Comparison of ENCODE assay signal across 8 cellular contexts in the genomic region with DNA sequence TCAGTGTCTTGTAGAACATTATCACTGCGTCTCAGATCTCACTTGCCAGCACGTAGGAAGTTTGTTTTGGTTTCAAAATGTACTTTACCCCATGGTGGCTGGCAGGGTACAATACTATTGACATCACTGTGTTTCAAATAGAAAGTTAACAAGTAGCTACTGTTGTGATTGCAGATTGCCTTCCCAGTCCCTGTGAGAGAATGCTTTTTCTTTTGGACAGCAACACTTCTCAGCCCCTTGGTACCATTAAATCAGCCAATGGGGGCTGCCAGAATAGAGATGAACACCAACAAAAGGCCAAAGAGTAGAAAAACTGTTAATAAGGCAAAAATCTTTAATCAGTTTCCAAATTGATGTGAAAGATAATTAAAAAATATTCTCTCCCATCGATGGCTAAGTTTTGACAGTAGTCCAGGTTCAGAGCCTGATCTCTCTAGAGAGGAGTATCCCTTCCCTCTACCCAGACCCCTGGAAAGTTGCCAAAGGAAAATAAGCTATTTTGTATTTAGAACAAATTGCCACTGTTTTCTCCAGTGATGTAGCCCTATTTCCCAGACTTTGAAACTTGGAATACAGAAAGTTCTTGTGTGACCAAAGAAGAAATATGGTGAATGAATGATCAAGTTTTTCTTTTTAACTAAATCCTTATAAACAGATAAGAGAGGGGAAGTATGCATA. TPM values are rescaled to one million over a fixed set of nuclear protein-coding genes. Genes with fewer than 3 reads are reported as not detected.
A peak's percentile ranks its signal among the peaks of the same experiment; 100 is the strongest.
DNase-seq lines count a peak whose midpoint lies in the region; ATAC-seq and TF ChIP-seq lines count a peak whose summit lies in the region.

No MANE protein-coding gene starts in this region.

- ATAC-seq in activated CD8-positive, alpha-beta T cell treated with anti-CD3 and anti-CD28 coated beads, Interleukin-2, amount 10 ng/mL, durations not matched to agents 7 days and 5 days = peak; percentile 32
- ATAC-seq in heart left ventricle (peak; percentile 86 to 91 (median 90)), GM19035 (IDR thresholded peaks at IDR 0.05; ENCODE audit: unreplicated experiment) (no peak)

- H3K27me3 Mint-ChIP-seq in CD8-positive, alpha-beta memory T cell = peaks cover 0 to 1% of the 10 kb centered on the region in 2 donors
- H3K27me3 Mint-ChIP-seq in activated CD8-positive, alpha-beta T cell treated with anti-CD3 and anti-CD28 coated beads, Interleukin-2, amount 10 ng/mL, durations not matched to agents 7 days and 5 days (ENCODE audit: low read depth) = peaks cover 9% of the 10 kb centered on the region

- CTCF ChIA-PET in CD8-positive, alpha-beta memory T cell (lab: Charles Lee) = interaction anchor here (1.1 to 2.0 kb wide), 4 partner anchors 9 to 14 kb away, joined by 3 to 8 read pairs (median 4); no protein-coding TSS in a partner anchor
- CTCF ChIA-PET in HEK293 (lab: Yijun Ruan, JAX) = interaction anchor here (1.3 to 2.8 kb wide), 2 partner anchors 9 to 132 kb away, joined by 7 to 22 read pairs; no protein-coding TSS in a partner anchor
- CTCF ChIA-PET in activated CD8-positive, alpha-beta T cell treated with anti-CD3 and anti-CD28 coated beads, Interleukin-2, amount 10 ng/mL, durations not matched to agents 7 days and 5 days (lab: Charles Lee) = interaction anchor here (0.6 to 4.2 kb wide), 7 partner anchors 9 to 277 kb away, joined by 3 to 20 read pairs (median 4); no protein-coding TSS in a partner anchor

- H3K4me3 Mint-ChIP-seq in CD8-positive, alpha-beta memory T cell = peak overlapping the region; percentile 70 to 88 (median 79)
- peak overlapping the region; percentile 2 for H3K4me3 Mint-ChIP-seq in activated CD8-positive, alpha-beta T cell treated with anti-CD3 and anti-CD28 coated beads, Interleukin-2, amount 10 ng/mL, durations not matched to agents 7 days and 5 days

- H3K4me3 ChIP-seq in CD8-positive, alpha-beta memory T cell (ENCODE audit: low read length) = peak overlapping the region; percentile 13
- no peak overlapping the region for H3K4me3 ChIP-seq in HEK293 (ENCODE audit: low read depth, low read length)
- H3K4me3 ChIP-seq in heart left ventricle = peak overlapping the region in 11 of 12 donors; percentile 1 to 52 (median 36)
- peak overlapping the region; percentile 53 to 71 (median 68) for H3K4me3 ChIP-seq in skeletal muscle tissue (ENCODE audit: low read length in 3 of 3)

- H3K4me1 Mint-ChIP-seq in CD8-positive, alpha-beta memory T cell = peaks cover 37 to 59% (median 44%) of the 10 kb centered on the region in 3 donors
- H3K4me1 Mint-ChIP-seq in activated CD8-positive, alpha-beta T cell treated with anti-CD3 and anti-CD28 coated beads, Interleukin-2, amount 10 ng/mL, durations not matched to agents 7 days and 5 days (ENCODE audit: low read depth) = peaks cover 25% of the 10 kb centered on the region

- peaks cover 26% of the 10 kb centered on the region for H3K4me1 ChIP-seq in CD8-positive, alpha-beta memory T cell (ENCODE audit: insufficient read depth, low read length)
- H3K4me1 ChIP-seq in HEK293 (ENCODE audit: control insufficient read depth, insufficient read depth, low read length) (peaks cover 35% of the 10 kb centered on the region), heart left ventricle (peaks cover 5 to 90% (median 60%) of the 10 kb centered on the region in 12 donors), skeletal muscle tissue (ENCODE audit: control insufficient read depth in 3 of 3, insufficient read depth in 3 of 3, low read length in 3 of 3) (peaks cover 5 to 20% (median 17%) of the 10 kb centered on the region in 3 donors)

- POLR2A ChIA-PET in CD8-positive, alpha-beta memory T cell (lab: Charles Lee) = interaction anchor here (0.8 kb wide), 1 partner anchor 62 kb away, joined by 10 read pairs; the partner anchor contains the start of gene MXI1
- POLR2A ChIA-PET in HEK293 (lab: Yijun Ruan, JAX) = interaction anchor here (0.6 kb wide), 1 partner anchor 16 kb away, joined by 4 read pairs; no protein-coding TSS in a partner anchor
- POLR2A ChIA-PET in activated CD8-positive, alpha-beta T cell treated with anti-CD3 and anti-CD28 coated beads, Interleukin-2, amount 10 ng/mL, durations not matched to agents 7 days and 5 days (lab: Charles Lee) = interaction anchor here (0.7 kb wide), 1 partner anchor 532 kb away, joined by 3 read pairs; no protein-coding TSS in a partner anchor

- H3K27ac ChIP-seq in CD8-positive, alpha-beta memory T cell (ENCODE audit: low read depth, low read length) = no peak overlapping the region
- no peak overlapping the region for H3K27ac ChIP-seq in HEK293 (ENCODE audit: extremely low read depth, low read depth, low read length)
- peak overlapping the region; percentile 82 to 89 (median 86) for H3K27ac ChIP-seq in heart left ventricle
- peak overlapping the region; percentile 83 for H3K27ac ChIP-seq in skeletal muscle tissue (ENCODE audit: low read depth, low read length)

- no peaks in the 10 kb centered on the region for H3K36me3 ChIP-seq in CD8-positive, alpha-beta memory T cell (ENCODE audit: insufficient read depth, low read length)
- H3K36me3 ChIP-seq in HEK293 (ENCODE audit: control insufficient read depth in 2 of 2, insufficient read depth in 1 of 2, low read length in 2 of 2) (no peaks in the 10 kb centered on the region), heart left ventricle (no peaks in the 10 kb centered on the region), skeletal muscle tissue (ENCODE audit: control insufficient read depth in 3 of 3, insufficient read depth in 3 of 3, low read length in 3 of 3) (no peaks in the 10 kb centered on the region)

- peak in 1 of 5 donors; percentile 25 for DNase-seq in CD8-positive, alpha-beta memory T cell
- peak; percentile 26 for DNase-seq in activated CD8-positive, alpha-beta T cell treated with anti-CD3 and anti-CD28 coated beads, Interleukin-2, amount 10 ng/mL, durations not matched to agents 7 days and 5 days
- DNase-seq in heart left ventricle = peak in 3 of 5 donors; percentile 23 to 30 (median 30)
- DNase-seq in NCI-H345 (lab: John Stamatoyannopoulos, UW) = no peak
- no peak for DNase-seq in SKM-1 (lab: John Stamatoyannopoulos, UW; ENCODE audit: unreplicated experiment)

- TF ChIP-seq CTCF in HEK293 (tag by site-specific recombination; IDR thresholded peaks at IDR 0.05) (no peak), heart left ventricle (IDR thresholded peaks at IDR 0.05) (no peak)

- H3K9me3 ChIP-seq in CD8-positive, alpha-beta memory T cell (ENCODE audit: low read length) = no peaks in the 10 kb centered on the region
- no peaks in the 10 kb centered on the region for H3K9me3 ChIP-seq in HEK293 (ENCODE audit: control insufficient read depth, insufficient read depth, low read depth, low read length)
- H3K9me3 ChIP-seq in heart left ventricle = no peaks in the 10 kb centered on the region
- H3K9me3 ChIP-seq in skeletal muscle tissue (ENCODE audit: control insufficient read depth in 3 of 3, low read length in 3 of 3) = no peaks in the 10 kb centered on the region

- no peak for TF ChIP-seq POLR2A in heart left ventricle (IDR thresholded peaks at IDR 0.05)

- no peaks in the 10 kb centered on the region for H3K9me3 Mint-ChIP-seq in CD8-positive, alpha-beta memory T cell
- no peaks in the 10 kb centered on the region for H3K9me3 Mint-ChIP-seq in activated CD8-positive, alpha-beta T cell treated with anti-CD3 and anti-CD28 coated beads, Interleukin-2, amount 10 ng/mL, durations not matched to agents 7 days and 5 days (ENCODE audit: insufficient read depth)

- WGBS in heart left ventricle, 4 donors = 0 to 4% (median 2%) methylated on average over 3 of the region's 3 CpGs

- no peaks in the 10 kb centered on the region for H3K27me3 ChIP-seq in CD8-positive, alpha-beta memory T cell (ENCODE audit: insufficient read depth, low read length, poor library complexity, severe bottlenecking)
- no peaks in the 10 kb centered on the region for H3K27me3 ChIP-seq in heart left ventricle
- H3K27me3 ChIP-seq in skeletal muscle tissue (ENCODE audit: control insufficient read depth in 3 of 3, insufficient read depth in 3 of 3, low read length in 3 of 3) = no peaks in the 10 kb centered on the region

- intact Hi-C loops in heart left ventricle (cut with DNase I) = loop anchor here in 5 of 10 donors (2.0 to 10.0 kb wide), 4 partner anchors 42 to 385 kb away; partner anchors contain the start of gene ADD3 (in 1 of the 5)

- peak overlapping the region; percentile 47 to 79 (median 76) for H3K9ac ChIP-seq in skeletal muscle tissue (ENCODE audit: low read depth in 1 of 3, low read length in 3 of 3)

- H3K27ac Mint-ChIP-seq in CD8-positive, alpha-beta memory T cell = peak overlapping the region; percentile 51 to 97 (median 85)
- H3K27ac Mint-ChIP-seq in activated CD8-positive, alpha-beta T cell treated with anti-CD3 and anti-CD28 coated beads, Interleukin-2, amount 10 ng/mL, durations not matched to agents 7 days and 5 days = peak overlapping the region; percentile 7

- peaks cover 0 to 2% (median 0%) of the 10 kb centered on the region in 3 donors for H3K36me3 Mint-ChIP-seq in CD8-positive, alpha-beta memory T cell
- H3K36me3 Mint-ChIP-seq in activated CD8-positive, alpha-beta T cell treated with anti-CD3 and anti-CD28 coated beads, Interleukin-2, amount 10 ng/mL, durations not matched to agents 7 days and 5 days (ENCODE audit: low read depth) = no peaks in the 10 kb centered on the region

TF ChIP-seq in HEK293, 187 proteins besides CTCF, POLR2A, EP300 and RAD21 (continues in another document):
- TF ChIP-seq OSR2 (tag by site-specific recombination; IDR thresholded peaks at IDR 0.05) = peak; percentile 90

RNA-seq across cellular contexts. Expression of gene SMNDC1, which starts 34.9 kb away (rescaled TPM):
- 10 to 100 TPM; 54.9 to 60.1 TPM for total RNA-seq in CD8-positive, alpha-beta memory T cell
- 17.7 TPM for polyA plus RNA-seq in CD8-positive, alpha-beta memory T cell
- 10 to 100 TPM; 37.5 to 37.8 TPM for total RNA-seq in activated CD8-positive, alpha-beta T cell treated with anti-CD3 and anti-CD28 coated beads, Interleukin-2, amount 10 ng/mL, durations not matched to agents 7 days and 5 days
- total RNA-seq in heart left ventricle = 10 to 100 TPM in 7 of 9 donors, 1 to 10 TPM in 2; 5.2 to 23.1 (median 20.7) TPM
- 10 to 100 TPM in 1 of 2 donors, 1 to 10 TPM in 1; 7.5 to 13.1 TPM for polyA plus RNA-seq in heart left ventricle
- 14.1 TPM for total RNA-seq in skeletal muscle tissue

Comparison
In these comparisons a context has a peak if more than half of its experiments do, and no peak if none do; other contexts are left out.
1. DNase-seq: peak in activated CD8-positive, alpha-beta T cell treated with anti-CD3 and anti-CD28 coated beads, Interleukin-2, amount 10 ng/mL, durations not matched to agents 7 days and 5 days (single experiment) and heart left ventricle (3 of 5); none in NCI-H345 (single experiment) and SKM-1 (single experiment).
2. H3K27ac ChIP-seq: peak in heart left ventricle (12 of 12) and skeletal muscle tissue (single experiment); none in CD8-positive, alpha-beta memory T cell (single experiment) and HEK293 (single experiment).